ENCODE assay signal across 8 cellular contexts in genomic region chr17:31321481-31321880, GRCh38.
DNase-seq lines count a peak whose midpoint lies in the region; ATAC-seq, FAIRE-seq and TF ChIP-seq lines count a peak whose summit lies in the region.

TSS of gene EVI2A (minus strand) at chr17:31321622. CDS start at chr17:31319013, 2,609 bp downstream.

- H3K36me3 ChIP-seq in DND-41 (ENCODE audit: insufficient read depth, low read length), result peaks cover 16% of the 10 kb centered on the region
- H3K36me3 ChIP-seq in muscle layer of duodenum (ENCODE audit: control insufficient read depth in 1 of 2, insufficient read depth in 2 of 2, low read length in 2 of 2), result peaks cover 6 to 16% of the 10 kb centered on the region in 2 donors

- H2AFZ ChIP-seq in DND-41 (ENCODE audit: low read depth, low read length), result peak within 1 kb of the TSS; percentile 23; the same call in 1 of the 2 replicates

- DNase-seq in DND-41 (peak; percentile 82), KBM-7 (peak; percentile 96), epidermal melanocyte (ENCODE audit: insufficient read length, low spot score) (no peak), NCI-H2081 treated with DMSO at 0.1 percent for 48 hours (lab: John Stamatoyannopoulos, UW) (no peak)
- DNase-seq in activated CD4-positive, alpha-beta T cell treated with anti-CD3 and anti-CD28 coated beads for 48 hours, result peak; percentile 85

- H3K4me3 ChIP-seq in DND-41 (ENCODE audit: low read depth in 1 of 2, low read length in 2 of 2) (peak within 1 kb of the TSS; percentile 19 to 52), muscle layer of duodenum (ENCODE audit: low read depth in 1 of 2, low read length in 2 of 2) (peak within 1 kb of the TSS; percentile 12 to 38)

- no peaks in the 10 kb centered on the region for H4K20me1 ChIP-seq in DND-41 (ENCODE audit: insufficient read depth, low read length)

- peak within 1 kb of the TSS; percentile 53 for H3K9ac ChIP-seq in DND-41 (ENCODE audit: low read depth, low read length)

- in situ Hi-C loops in KBM-7 (cut with MboI; ENCODE audit: low pct_unique_long_range_greater_than_20kb, low sequenced_read_pairs), result loop anchor here (25.0 kb wide), 1 partner anchor 109 kb away; no protein-coding TSS in a partner anchor

- peak within 1 kb of the TSS; percentile 96 for H3K27ac Mint-ChIP-seq in stimulated activated naive CD8-positive, alpha-beta T cell treated with anti-CD3 and anti-CD28 coated beads, Interleukin-15, Interleukin-2, amounts not matched to agents 100 ng/mL and 50 ng/mL, for 24 hours

- peak; percentile 5 for FAIRE-seq in colon (lab: Jason Lieb, UNC)

- H3K4me1 Mint-ChIP-seq in stimulated activated naive CD8-positive, alpha-beta T cell treated with anti-CD3 and anti-CD28 coated beads, Interleukin-15, Interleukin-2, amounts not matched to agents 100 ng/mL and 50 ng/mL, for 24 hours (ENCODE audit: low read depth), result peaks cover 41% of the 10 kb centered on the region

- H3K27me3 ChIP-seq in DND-41 (ENCODE audit: insufficient read depth, low read length, poor library complexity) (no peaks in the 10 kb centered on the region), muscle layer of duodenum (ENCODE audit: low read depth, low read length) (no peaks in the 10 kb centered on the region)

- peak within 1 kb of the TSS; percentile 85 for H3K27ac ChIP-seq in DND-41 (ENCODE audit: low read length)
- H3K27ac ChIP-seq in muscle layer of duodenum (ENCODE audit: low read length), result peak within 1 kb of the TSS; percentile 77

- peak within 1 kb of the TSS; percentile 82 for H3K4me3 Mint-ChIP-seq in stimulated activated naive CD8-positive, alpha-beta T cell treated with anti-CD3 and anti-CD28 coated beads, Interleukin-15, Interleukin-2, amounts not matched to agents 100 ng/mL and 50 ng/mL, for 24 hours

- peaks cover 42% of the 10 kb centered on the region for H3K79me2 ChIP-seq in DND-41 (ENCODE audit: insufficient read depth, low read length)

- H3K9me3 ChIP-seq in DND-41 (ENCODE audit: insufficient read depth, low read length, severe bottlenecking), result no peaks in the 10 kb centered on the region
- no peaks in the 10 kb centered on the region for H3K9me3 ChIP-seq in muscle layer of duodenum (ENCODE audit: control insufficient read depth in 1 of 2, low read length in 2 of 2)

- H3K4me1 ChIP-seq in DND-41 (ENCODE audit: insufficient read depth, low read length) (peaks cover 57% of the 10 kb centered on the region), muscle layer of duodenum (ENCODE audit: control insufficient read depth in 1 of 2, insufficient read depth in 2 of 2, low read length in 2 of 2) (no peaks in the 10 kb centered on the region)

- peak within 1 kb of the TSS; percentile 79 for H3K4me2 ChIP-seq in DND-41 (ENCODE audit: insufficient read depth, low read length)

- no peaks in the 10 kb centered on the region for H3K27me3 Mint-ChIP-seq in stimulated activated naive CD8-positive, alpha-beta T cell treated with anti-CD3 and anti-CD28 coated beads, Interleukin-15, Interleukin-2, amounts not matched to agents 100 ng/mL and 50 ng/mL, for 24 hours

- ATAC-seq in DND-41 (ENCODE audit: insufficient read depth, low read depth), result peak; percentile 92

- H3K36me3 Mint-ChIP-seq in stimulated activated naive CD8-positive, alpha-beta T cell treated with anti-CD3 and anti-CD28 coated beads, Interleukin-15, Interleukin-2, amounts not matched to agents 100 ng/mL and 50 ng/mL, for 24 hours (ENCODE audit: low read depth), result peaks cover 33% of the 10 kb centered on the region

- no peak for TF ChIP-seq CTCF in DND-41 (IDR thresholded peaks at IDR 0.05; ENCODE audit: borderline replicate concordance, extremely low read depth, low read length, poor library complexity, severe bottlenecking)

- H3K9me3 Mint-ChIP-seq in stimulated activated naive CD8-positive, alpha-beta T cell treated with anti-CD3 and anti-CD28 coated beads, Interleukin-15, Interleukin-2, amounts not matched to agents 100 ng/mL and 50 ng/mL, for 24 hours, result no peaks in the 10 kb centered on the region

Comparison
In these comparisons a context has a peak if more than half of its experiments do, and no peak if none do; other contexts are left out.
1. DNase-seq: peak in DND-41 (single experiment), KBM-7 (single experiment) and activated CD4-positive, alpha-beta T cell treated with anti-CD3 and anti-CD28 coated beads for 48 hours (single experiment); none in epidermal melanocyte (single experiment) and NCI-H2081 treated with DMSO at 0.1 percent for 48 hours (single experiment).